Comparison of ENCODE assay signal across 13 cellular contexts in genomic region chr1:94726981-94727685, GRCh38.
"Had no signal": no experiment of that assay in that cellular context is flagged by ENCODE, and none has a peak within 500 bp of the region (broad histone marks: within the 10 kb centered on the region; RNA-seq: fewer than 3 reads in every experiment).

No MANE protein-coding gene starts in this region.

- H3K9me3 ChIP-seq: gastroesophageal sphincter, thoracic aorta had no signal

- H3K27ac ChIP-seq: thoracic aorta, WERI-Rb-1 had no signal

- H3K27ac Mint-ChIP-seq: activated naive CD8-positive, alpha-beta T cell treated with anti-CD3 and anti-CD28 coated beads for 36 hours; dendritic cell treated with granulocyte-macrophage colony-stimulating factor and Interleukin-4, amounts not matched to agents 40 ng/mL and 50 ng/mL, for 4 days; stimulated activated effector memory CD8-positive, alpha-beta T cell treated with anti-CD3 and anti-CD28 coated beads, Interleukin-12 subunit alpha, Interleukin-12 subunit beta, amount 100 ng/mL, for 72 hours; T-helper 1 cell treated with Interleukin-12 subunit alpha and Interleukin-12 subunit beta and Interleukin-4 antibody, amounts not matched to agents 30 μg/mL and 1 μg/mL, for 36 hours had no signal

- H3K36me3 Mint-ChIP-seq: activated naive CD8-positive, alpha-beta T cell treated with anti-CD3 and anti-CD28 coated beads for 36 hours; stimulated activated effector memory CD8-positive, alpha-beta T cell treated with anti-CD3 and anti-CD28 coated beads, Interleukin-12 subunit alpha, Interleukin-12 subunit beta, amount 100 ng/mL, for 72 hours had no signal

- H3K9me3 Mint-ChIP-seq: activated naive CD8-positive, alpha-beta T cell treated with anti-CD3 and anti-CD28 coated beads for 36 hours; activated T-cell treated with anti-CD3 and anti-CD28 coated beads, Interleukin-2, amount 50 U/mL, for 4 hours; dendritic cell treated with granulocyte-macrophage colony-stimulating factor and Interleukin-4, amounts not matched to agents 40 ng/mL and 50 ng/mL, for 4 days; stimulated activated effector memory CD8-positive, alpha-beta T cell treated with anti-CD3 and anti-CD28 coated beads, Interleukin-12 subunit alpha, Interleukin-12 subunit beta, amount 100 ng/mL, for 72 hours; T-helper 1 cell treated with Interleukin-12 subunit alpha and Interleukin-12 subunit beta and Interleukin-4 antibody, amounts not matched to agents 30 μg/mL and 1 μg/mL, for 36 hours had no signal

- H3K4me3 ChIP-seq: gastroesophageal sphincter, thoracic aorta had no signal

- ATAC-seq: activated T-cell treated with anti-CD3 and anti-CD28 coated beads, Interleukin-2, amount 50 U/mL, for 4 hours; gastroesophageal sphincter; stimulated activated effector memory CD8-positive, alpha-beta T cell treated with anti-CD3 and anti-CD28 coated beads, Interleukin-12 subunit alpha, Interleukin-12 subunit beta, amount 100 ng/mL, for 72 hours had no signal

- H3K36me3 ChIP-seq: gastroesophageal sphincter, thoracic aorta, WERI-Rb-1 had no signal

- DNase-seq: activated CD4-positive, alpha-beta T cell treated with anti-CD3 and anti-CD28 coated beads, Interleukin-2, amount 50 U/mL, for 48 hours; activated gamma-delta T cell; activated naive CD8-positive, alpha-beta T cell treated with anti-CD3 and anti-CD28 coated beads for 36 hours; activated T-cell treated with anti-CD3 and anti-CD28 coated beads, Interleukin-2, amount 50 U/mL, for 4 hours; cerebellar nuclear complex; effector memory CD4-positive, alpha-beta T cell; kidney; WERI-Rb-1 had no signal

- H3K27me3 ChIP-seq: gastroesophageal sphincter had no signal
